In the genomic region with DNA sequence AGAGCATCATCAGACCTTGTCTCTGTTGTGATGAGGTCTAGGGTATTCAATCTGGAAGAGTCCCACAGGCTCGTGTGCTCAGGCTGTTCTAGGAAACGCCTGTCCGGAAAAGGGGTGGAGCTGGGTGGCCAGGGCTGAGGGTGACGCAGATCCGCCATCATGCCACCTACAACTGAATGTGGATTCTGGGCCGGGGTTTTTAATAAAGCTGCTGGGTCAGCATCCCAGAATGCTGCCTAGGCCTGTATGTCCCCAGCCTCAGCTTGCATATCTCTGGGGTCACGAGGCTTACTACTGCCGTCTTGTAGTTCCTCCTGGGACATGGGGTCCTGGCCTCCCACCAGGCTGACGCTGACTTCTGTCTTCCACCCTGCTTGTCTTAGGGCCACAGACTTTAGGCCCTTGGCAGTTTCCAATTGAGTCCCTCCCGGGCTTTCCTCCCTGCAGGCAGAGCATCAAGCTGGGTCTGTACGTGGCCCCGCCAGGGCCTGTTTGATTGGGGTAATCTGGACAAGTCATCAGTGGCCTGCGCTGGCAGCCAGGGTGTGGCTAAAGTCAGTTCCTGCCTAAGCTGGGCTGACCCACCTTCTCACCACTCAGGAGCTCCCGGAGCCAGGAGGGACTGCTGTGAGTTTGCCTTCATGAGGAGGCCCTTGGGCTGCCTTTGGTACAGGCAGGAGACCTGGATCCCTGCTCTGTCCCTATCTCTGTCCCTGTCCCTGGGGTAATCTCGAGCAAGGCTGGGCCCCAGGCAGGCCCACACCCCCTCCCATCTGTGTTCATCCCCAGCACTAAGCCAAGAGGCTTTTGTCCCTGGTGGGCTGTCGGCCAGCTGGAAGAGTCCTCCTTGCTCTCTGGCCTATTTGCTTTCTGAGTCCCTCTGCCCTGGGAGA, we compare ENCODE assay signal across 8 cellular contexts.
DNase-seq lines count a peak whose midpoint lies in the region; ATAC-seq and TF ChIP-seq lines count a peak whose summit lies in the region.

No MANE protein-coding gene starts in this region.

- no peaks in the 10 kb centered on the region for H3K27me3 Mint-ChIP-seq in naive thymus-derived CD8-positive, alpha-beta T cell

- H3K36me3 Mint-ChIP-seq in naive thymus-derived CD8-positive, alpha-beta T cell, result no peaks in the 10 kb centered on the region

- DNase-seq in RPMI7951 (ENCODE audit: low read depth), result peak; percentile 66
- DNase-seq in erythroblast (lab: John Stamatoyannopoulos, UW), result peak; percentile 82
- DNase-seq in naive thymus-derived CD8-positive, alpha-beta T cell, result no peak
- DNase-seq in OCI-M2 (lab: John Stamatoyannopoulos, UW; ENCODE audit: unreplicated experiment), result no peak
- DNase-seq in SW 1271 (lab: John Stamatoyannopoulos, UW), result no peak
- DNase-seq in NCI-H1105 (lab: John Stamatoyannopoulos, UW), result no peak

- peak overlapping the region in 9 of 10 donors; percentile 6 to 69 (median 44) for H3K4me3 Mint-ChIP-seq in naive thymus-derived CD8-positive, alpha-beta T cell

- peaks cover 100% of the 10 kb centered on the region for H3K4me1 ChIP-seq in BLaER1

- ATAC-seq in naive thymus-derived CD8-positive, alpha-beta T cell, result no peak
- ATAC-seq in GM19023 (IDR thresholded peaks at IDR 0.05; ENCODE audit: unreplicated experiment), result no peak

- peak overlapping the region; percentile 99 for H3K27ac ChIP-seq in BLaER1

- peaks cover 33 to 77% (median 74%) of the 10 kb centered on the region in 4 donors for H3K4me1 Mint-ChIP-seq in naive thymus-derived CD8-positive, alpha-beta T cell

- H3K27me3 ChIP-seq in BLaER1, result no peaks in the 10 kb centered on the region

- POLR2A ChIA-PET in naive thymus-derived CD8-positive, alpha-beta T cell (lab: Charles Lee), result interaction anchor here (0.8 to 3.4 kb wide), 4 partner anchors 9 to 12 kb away, joined by 3 to 13 read pairs (median 6); no protein-coding TSS in a partner anchor

- peaks cover 14% of the 10 kb centered on the region for H3K36me3 ChIP-seq in BLaER1

- peak overlapping the region; percentile 55 to 93 (median 88) for H3K27ac Mint-ChIP-seq in naive thymus-derived CD8-positive, alpha-beta T cell

- peak overlapping the region; percentile 51 for H3K4me3 ChIP-seq in BLaER1

- no peaks in the 10 kb centered on the region for H3K9me3 Mint-ChIP-seq in naive thymus-derived CD8-positive, alpha-beta T cell

- TF ChIP-seq POLR2A in erythroblast (IDR thresholded peaks at IDR 0.05; ENCODE audit: low read length), result peak; percentile 54

- peaks cover 9% of the 10 kb centered on the region; the same call in 1 of the 2 replicates for H4K20me1 ChIP-seq in BLaER1

- H3K9ac ChIP-seq in BLaER1, result peak overlapping the region; percentile 90

- H3K9me3 ChIP-seq in BLaER1, result no peaks in the 10 kb centered on the region

- peak overlapping the region; percentile 88 for H3K4me2 ChIP-seq in BLaER1

Comparison
In these comparisons a context has a peak if more than half of its experiments do, and no peak if none do; other contexts are left out.
1. DNase-seq: peak in RPMI7951 (single experiment) and erythroblast (2 of 2); none in naive thymus-derived CD8-positive, alpha-beta T cell (0 of 10), OCI-M2 (single experiment), SW 1271 (0 of 2) and NCI-H1105 (single experiment).